In the genomic region with DNA sequence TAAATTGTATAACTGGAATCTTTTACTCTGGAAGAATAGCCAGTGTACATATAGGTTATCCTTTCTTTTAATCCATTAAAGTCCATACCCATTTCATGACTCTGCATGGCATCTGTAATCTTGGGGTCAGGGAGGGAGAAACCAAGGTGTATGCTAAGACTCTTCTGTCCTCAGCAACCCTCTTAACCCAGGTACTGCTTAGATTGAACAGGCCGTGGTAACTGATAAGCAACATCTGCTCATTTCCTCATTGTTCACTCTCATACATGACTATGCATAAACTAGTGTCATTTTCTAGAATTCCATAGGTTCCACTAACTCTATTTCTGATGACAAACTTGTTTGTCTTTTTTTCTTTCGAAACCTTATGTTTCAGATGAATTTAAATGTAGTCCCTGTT, we compare ENCODE assay signal across 1 cellular context.
TF ChIP-seq lines count a peak whose summit lies in the region.

No MANE protein-coding gene starts in this region.

TF ChIP-seq in IMR-90, 13 proteins besides CTCF, POLR2A, EP300 and RAD21:
- TF ChIP-seq NFE2L2 (IDR thresholded peaks at IDR 0.05; ENCODE audit: low read depth, low read length): peak; percentile 58
- no peak for TF ChIP-seq MAFK (IDR thresholded peaks at IDR 0.05; ENCODE audit: low read depth, low read length)
